ENCODE assay signal across 18 cellular contexts in genomic region chr6:149147939-149148718, GRCh38.
DNase-seq lines count a peak whose midpoint lies in the region; ATAC-seq and TF ChIP-seq lines count a peak whose summit lies in the region.
"Had no signal": no experiment of that assay in that cellular context is flagged by ENCODE, and none has a peak within 500 bp of the region (broad histone marks: within the 10 kb centered on the region; RNA-seq: fewer than 3 reads in every experiment).

No MANE protein-coding gene starts in this region.

- H3K9me3 ChIP-seq in breast epithelium, result no peaks in the 10 kb centered on the region
- H3K9me3 ChIP-seq: adrenal gland, gastrocnemius medialis, lower lobe of right lung had no signal

- intact Hi-C loops in breast epithelium (cut with DNase I; ENCODE audit: low total_unique reads), result no loop called here

- H3K36me3 ChIP-seq in breast epithelium, result no peaks in the 10 kb centered on the region
- H3K36me3 ChIP-seq: adrenal gland, gastrocnemius medialis, lower lobe of right lung had no signal

- H3K9me3 Mint-ChIP-seq in activated T-cell treated with anti-CD3 and anti-CD28 coated beads, Interleukin-2, amount 50 U/mL, for 4 hours, result peaks cover 31% of the 10 kb centered on the region
- peaks cover 6 to 30% (median 9%) of the 10 kb centered on the region in 3 donors for H3K9me3 Mint-ChIP-seq in T-cell

- no peak overlapping the region for H3K27ac ChIP-seq in breast epithelium
- H3K27ac ChIP-seq: adrenal gland, gastrocnemius medialis, lower lobe of right lung had no signal

- TF ChIP-seq CTCF in breast epithelium (IDR thresholded peaks at IDR 0.05), result no peak

- no peaks in the 10 kb centered on the region for H3K27me3 Mint-ChIP-seq in activated T-cell treated with anti-CD3 and anti-CD28 coated beads, Interleukin-2, amount 50 U/mL, for 4 hours (ENCODE audit: low read depth)
- H3K27me3 Mint-ChIP-seq in T-cell, result no peaks in the 10 kb centered on the region

- DNase-seq in activated T-cell treated with anti-CD3 and anti-CD28 coated beads, Interleukin-2, amount 50 U/mL, for 4 hours, result no peak
- no peak for DNase-seq in activated T-cell treated with anti-CD3 and anti-CD28 coated beads for 4 hours
- DNase-seq in T-cell, result peak in 23 of 34 experiments; percentile 12 to 54 (median 27)
- peak; percentile 94 for DNase-seq in amniotic epithelial cell (ENCODE audit: low read depth)
- no peak for DNase-seq in stimulated activated naive CD8-positive, alpha-beta T cell treated with anti-CD3 and anti-CD28 coated beads, Interleukin-15, Interleukin-2, amounts not matched to agents 100 U/mL and 50 U/mL, for 24 hours
- no peak for DNase-seq in NCI-H2029 treated with DMSO at 0.1 percent for 48 hours (lab: John Stamatoyannopoulos, UW)
- DNase-seq in breast epithelium (ENCODE audit: low spot score in 2 of 2), result no peak
- DNase-seq: ACHN; activated CD8-positive, alpha-beta memory T cell treated with anti-CD3 and anti-CD28 coated beads for 24 hours; adrenal gland; gastrocnemius medialis; GDM1; lower lobe of right lung; naive B cell; NCI-H2081; NCI-H69; retina had no signal

- peaks cover 68% of the 10 kb centered on the region for H3K4me1 Mint-ChIP-seq in activated T-cell treated with anti-CD3 and anti-CD28 coated beads, Interleukin-2, amount 50 U/mL, for 4 hours (ENCODE audit: low read depth)
- H3K4me1 Mint-ChIP-seq in T-cell, result peaks cover 65 to 86% (median 70%) of the 10 kb centered on the region in 3 donors

- peak overlapping the region; percentile 7 for H3K4me3 Mint-ChIP-seq in activated T-cell treated with anti-CD3 and anti-CD28 coated beads, Interleukin-2, amount 50 U/mL, for 4 hours
- peak overlapping the region in 2 of 3 donors; percentile 1 to 35 for H3K4me3 Mint-ChIP-seq in T-cell
- H3K4me3 Mint-ChIP-seq: naive B cell had no signal

- H3K27ac Mint-ChIP-seq in T-cell, result peak overlapping the region; percentile 95 to 98

- no peaks in the 10 kb centered on the region for H3K27me3 ChIP-seq in breast epithelium
- H3K27me3 ChIP-seq: adrenal gland, gastrocnemius medialis had no signal

- TF ChIP-seq POLR2A in breast epithelium (IDR thresholded peaks at IDR 0.05), result no peak

- H3K36me3 Mint-ChIP-seq in activated T-cell treated with anti-CD3 and anti-CD28 coated beads, Interleukin-2, amount 50 U/mL, for 4 hours (ENCODE audit: insufficient read depth), result peaks cover 28% of the 10 kb centered on the region
- H3K36me3 Mint-ChIP-seq in T-cell, result peaks cover 48% of the 10 kb centered on the region
- H3K36me3 Mint-ChIP-seq: naive B cell had no signal

- POLR2A ChIA-PET in T-cell (lab: Charles Lee), result interaction anchor here (0.6 to 1.0 kb wide), 3 partner anchors 10 to 221 kb away, joined by 3 read pairs; no protein-coding TSS in a partner anchor

- no peaks in the 10 kb centered on the region for H3K4me1 ChIP-seq in breast epithelium
- H3K4me1 ChIP-seq: adrenal gland, gastrocnemius medialis, lower lobe of right lung had no signal

- peak; percentile 76 to 79 for ATAC-seq in activated T-cell treated with anti-CD3 and anti-CD28 coated beads, Interleukin-2, amount 50 U/mL, for 4 hours
- ATAC-seq in T-cell (replicated peaks in 1 of 4), result peak; percentile 64 to 97 (median 72)
- ATAC-seq in stimulated activated naive CD8-positive, alpha-beta T cell treated with anti-CD3 and anti-CD28 coated beads, Interleukin-15, Interleukin-2, amounts not matched to agents 100 U/mL and 50 U/mL, for 24 hours, result peak; percentile 61
- no peak for ATAC-seq in GM18870 (IDR thresholded peaks at IDR 0.05; ENCODE audit: unreplicated experiment)
- ATAC-seq: gastrocnemius medialis, lower lobe of right lung had no signal

- no peak overlapping the region for H3K4me3 ChIP-seq in breast epithelium
- H3K4me3 ChIP-seq: adrenal gland, gastrocnemius medialis, lower lobe of right lung had no signal

- CTCF ChIA-PET in T-cell (lab: Charles Lee), result interaction anchor here in 1 of 2 donors (0.8 to 1.5 kb wide), 3 partner anchors 8 to 68 kb away, joined by 3 to 4 read pairs (median 3); no protein-coding TSS in a partner anchor

Comparison
In these comparisons a context has a peak if more than half of its experiments do, and no peak if none do; other contexts are left out.
1. DNase-seq: peak in T-cell (23 of 34) and amniotic epithelial cell (single experiment); none in activated T-cell treated with anti-CD3 and anti-CD28 coated beads, Interleukin-2, amount 50 U/mL, for 4 hours (single experiment), activated T-cell treated with anti-CD3 and anti-CD28 coated beads for 4 hours (single experiment), stimulated activated naive CD8-positive, alpha-beta T cell treated with anti-CD3 and anti-CD28 coated beads, Interleukin-15, Interleukin-2, amounts not matched to agents 100 U/mL and 50 U/mL, for 24 hours (single experiment), NCI-H2029 treated with DMSO at 0.1 percent for 48 hours (single experiment) and breast epithelium (0 of 2).